In the genomic region with DNA sequence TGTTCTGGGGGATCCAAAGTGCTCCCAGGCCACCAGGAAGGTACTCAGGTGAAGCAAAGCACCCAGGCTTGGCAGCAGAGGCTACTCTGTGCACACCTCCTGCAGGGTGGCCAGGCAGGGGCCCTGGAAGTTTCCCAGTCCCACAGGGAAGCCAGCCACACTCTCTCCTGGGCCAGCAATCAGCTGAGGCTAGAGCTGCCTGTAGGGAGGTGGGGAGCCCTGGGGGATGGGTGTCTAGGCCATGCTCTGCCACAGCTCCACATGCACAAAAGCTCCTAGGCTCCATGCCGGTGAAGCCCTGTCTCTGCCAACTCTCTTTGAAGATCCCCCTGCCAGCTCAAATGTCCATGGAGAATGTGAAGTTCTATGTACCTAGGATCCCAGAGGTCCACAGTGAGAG, we compare ENCODE assay signal across 4 cellular contexts.
A peak's percentile ranks its signal among the peaks of the same experiment; 100 is the strongest.
DNase-seq lines count a peak whose midpoint lies in the region; ATAC-seq and TF ChIP-seq lines count a peak whose summit lies in the region.
"Not testable (repeated sequence)": the region's sequence is repeated elsewhere in the genome, so short reads cannot be mapped to it uniquely, and the experiment has no call there.

No MANE protein-coding gene starts in this region.

- H3K4me2 ChIP-seq in trophoblast cell (ENCODE audit: low read length), result not testable (repeated sequence)

- not testable (repeated sequence) for H3K4me1 Mint-ChIP-seq in stimulated activated memory B cell treated with anti-CD40 and anti-IgM and Interleukin-4, amounts not matched to agents 10 μg/mL and 1 μg/mL and 100 μg/mL, for 72 hours

- H3K27me3 Mint-ChIP-seq in stimulated activated memory B cell treated with anti-CD40 and anti-IgM and Interleukin-4, amounts not matched to agents 10 μg/mL and 1 μg/mL and 100 μg/mL, for 72 hours, result not testable (repeated sequence)

- peak; percentile 19 for ATAC-seq in mucosa of descending colon
- ATAC-seq in stimulated activated memory B cell treated with anti-CD40 and anti-IgM and Interleukin-4, amounts not matched to agents 10 μg/mL and 1 μg/mL and 100 μg/mL, for 72 hours, result peak; percentile 49
- peak; percentile 59 for ATAC-seq in upper lobe of right lung

- H2BK5ac ChIP-seq in trophoblast cell (ENCODE audit: low read depth, low read length, poor library complexity), result not testable (repeated sequence)

- H4K12ac ChIP-seq in trophoblast cell (ENCODE audit: low read depth, low read length), result not testable (repeated sequence)

- H3K9me3 Mint-ChIP-seq in stimulated activated memory B cell treated with anti-CD40 and anti-IgM and Interleukin-4, amounts not matched to agents 10 μg/mL and 1 μg/mL and 100 μg/mL, for 72 hours, result not testable (repeated sequence)

- H2BK12ac ChIP-seq in trophoblast cell (ENCODE audit: low read length), result not testable (repeated sequence)

- H3K4me3 Mint-ChIP-seq in stimulated activated memory B cell treated with anti-CD40 and anti-IgM and Interleukin-4, amounts not matched to agents 10 μg/mL and 1 μg/mL and 100 μg/mL, for 72 hours, result not testable (repeated sequence)

- not testable (repeated sequence) for H4K8ac ChIP-seq in trophoblast cell (ENCODE audit: low read depth, low read length)

- not testable (repeated sequence) for TF ChIP-seq CTCF in mucosa of descending colon (IDR thresholded peaks at IDR 0.05); upper lobe of right lung (IDR thresholded peaks at IDR 0.05)

- not testable (repeated sequence) for H3K9ac ChIP-seq in trophoblast cell (ENCODE audit: low read length)

- not testable (repeated sequence) for H3K23ac ChIP-seq in trophoblast cell (ENCODE audit: low read length)

- not testable (repeated sequence) for H3K27ac ChIP-seq in trophoblast cell (ENCODE audit: low read depth, low read length); upper lobe of right lung

- not testable (repeated sequence) for H3K18ac ChIP-seq in trophoblast cell (ENCODE audit: low read length)

- H3K36me3 Mint-ChIP-seq in stimulated activated memory B cell treated with anti-CD40 and anti-IgM and Interleukin-4, amounts not matched to agents 10 μg/mL and 1 μg/mL and 100 μg/mL, for 72 hours, result not testable (repeated sequence)

- intact Hi-C loops in mucosa of descending colon (cut with DNase I, micrococcal nuclease); upper lobe of right lung (cut with DNase I): not testable (repeated sequence)

- not testable (repeated sequence) for H4K91ac ChIP-seq in trophoblast cell (ENCODE audit: low read depth, low read length)

- not testable (repeated sequence) for H2AK5ac ChIP-seq in trophoblast cell (ENCODE audit: low read length)

- not testable (repeated sequence) for DNase-seq in mucosa of descending colon, trophoblast cell, upper lobe of right lung

- H2BK120ac ChIP-seq in trophoblast cell (ENCODE audit: insufficient read depth, low read length, poor library complexity), result peak overlapping the region; percentile 43

- no CpG with 5 or more reads among the region's 1 CpG for WGBS in trophoblast cell (ENCODE audit: extremely low coverage, insufficient coverage, insufficient read length)

- H3K27ac Mint-ChIP-seq in stimulated activated memory B cell treated with anti-CD40 and anti-IgM and Interleukin-4, amounts not matched to agents 10 μg/mL and 1 μg/mL and 100 μg/mL, for 72 hours, result not testable (repeated sequence)

- H2AFZ ChIP-seq in trophoblast cell (ENCODE audit: insufficient read depth, low read length, poor library complexity), result not testable (repeated sequence)

- not testable (repeated sequence) for H3K14ac ChIP-seq in trophoblast cell (ENCODE audit: low read length)

- H3K9me3 ChIP-seq in mucosa of descending colon; trophoblast cell (ENCODE audit: insufficient read depth, low read depth, low read length); upper lobe of right lung: not testable (repeated sequence)

- H3K4me3 ChIP-seq in mucosa of descending colon; trophoblast cell (ENCODE audit: low read depth, low read length); upper lobe of right lung: not testable (repeated sequence)

- not testable (repeated sequence) for H3K4me1 ChIP-seq in mucosa of descending colon (ENCODE audit: low read depth); trophoblast cell (ENCODE audit: control insufficient read depth in 1 of 2, insufficient read depth in 2 of 2, low read length in 2 of 2); upper lobe of right lung

- H3K27me3 ChIP-seq in trophoblast cell (ENCODE audit: insufficient read depth, low read length); upper lobe of right lung: not testable (repeated sequence)

- H3K79me1 ChIP-seq in trophoblast cell (ENCODE audit: low read length), result not testable (repeated sequence)

- not testable (repeated sequence) for H3K36me3 ChIP-seq in mucosa of descending colon (ENCODE audit: low read depth); trophoblast cell (ENCODE audit: control insufficient read depth in 1 of 2, insufficient read depth in 2 of 2, low read length in 2 of 2); upper lobe of right lung

- not testable (repeated sequence) for H3K4ac ChIP-seq in trophoblast cell (ENCODE audit: low read depth, low read length)

- not testable (repeated sequence) for H3K79me2 ChIP-seq in trophoblast cell (ENCODE audit: control insufficient read depth, insufficient read depth, low read length, poor library complexity)
